Comparison of ENCODE assay signal across 8 cellular contexts in the genomic region with DNA sequence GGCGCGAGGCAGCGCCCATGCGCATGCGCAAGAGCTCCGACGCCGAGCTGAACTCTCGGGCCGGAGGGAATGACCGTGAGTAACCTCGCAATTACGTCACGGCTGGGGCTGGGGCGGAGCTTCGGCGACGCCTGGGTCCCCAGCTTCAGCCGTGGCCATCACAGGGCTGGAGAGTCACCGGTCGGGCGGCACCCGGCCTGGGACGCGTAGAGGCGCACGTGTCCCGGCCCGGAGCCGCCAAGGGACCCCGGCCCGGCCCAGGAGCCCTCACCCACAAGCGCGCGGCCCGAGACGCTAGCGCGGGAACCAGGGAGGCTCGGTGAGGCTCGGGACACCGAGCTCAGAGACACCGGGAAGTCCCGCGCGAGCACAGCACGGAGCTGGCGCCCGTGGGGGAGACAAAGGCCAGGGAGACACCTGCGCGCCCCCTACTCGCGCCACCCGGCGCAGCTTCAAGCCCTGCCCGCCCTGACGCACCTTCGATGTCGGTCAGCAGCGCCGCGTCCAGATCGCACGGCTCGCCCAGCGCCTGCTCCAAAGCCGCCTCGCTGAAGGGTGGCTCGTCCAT. TPM values are rescaled to one million over a fixed set of nuclear protein-coding genes. Genes with fewer than 3 reads are reported as not detected.
DNase-seq lines count a peak whose midpoint lies in the region; ATAC-seq and TF ChIP-seq lines count a peak whose summit lies in the region.

No MANE protein-coding gene starts in this region.

- in situ Hi-C loops in ACHN (cut with HindIII; ENCODE audit: low pct_ligation_motif_present, low pct_unique_long_range_greater_than_20kb, low sequenced_read_pairs), result no loop called here
- in situ Hi-C loops in T47D (cut with HindIII; ENCODE audit: low pct_unique_long_range_greater_than_20kb, low sequenced_read_pairs), result no loop called here

- no peak for TF ChIP-seq CTCF in VCaP (conservative IDR thresholded peaks at IDR 0.05)

- ATAC-seq in GM18870 (IDR thresholded peaks at IDR 0.05; ENCODE audit: unreplicated experiment), result peak; percentile 41
- peak; percentile 47 for ATAC-seq in HG03103 (IDR thresholded peaks at IDR 0.05; ENCODE audit: low read depth, unreplicated experiment)

- H3K4me3 ChIP-seq in iPS-18c (ENCODE audit: insufficient read depth, low read depth, low read length), result peak overlapping the region; percentile 93
- peak overlapping the region; percentile 99 for H3K4me3 ChIP-seq in skeletal muscle satellite cell (ENCODE audit: low read length)

- peak; percentile 98 for DNase-seq in ACHN
- peak; percentile 94 for DNase-seq in NCI-H2171 (lab: John Stamatoyannopoulos, UW)
- DNase-seq in T47D (ENCODE audit: low read depth in 1 of 2, low spot score in 1 of 2), result peak; percentile 75 to 96

- H3K27ac ChIP-seq in VCaP, result peak overlapping the region; percentile 96

- no peaks in the 10 kb centered on the region for H3K36me3 ChIP-seq in skeletal muscle satellite cell (ENCODE audit: insufficient read depth, low read length)

- H3K4me2 ChIP-seq in skeletal muscle satellite cell (ENCODE audit: low read length), result peak overlapping the region; percentile 99

- H3K27me3 ChIP-seq in skeletal muscle satellite cell (ENCODE audit: control insufficient read depth, insufficient read depth, low read length), result no peaks in the 10 kb centered on the region

- peak overlapping the region; percentile 96 for H3K9ac ChIP-seq in skeletal muscle satellite cell (ENCODE audit: low read depth, low read length)

- H3K9me3 ChIP-seq in iPS-18c (ENCODE audit: control insufficient read depth, insufficient read depth, low read length) (no peaks in the 10 kb centered on the region), skeletal muscle satellite cell (replicated peaks; ENCODE audit: low read length) (no peaks in the 10 kb centered on the region)

- peaks cover 54% of the 10 kb centered on the region for H3K4me1 ChIP-seq in skeletal muscle satellite cell (ENCODE audit: control insufficient read depth, insufficient read depth, low read length)

RNA-seq across cellular contexts. Expression of a gene that starts 0.5 kb away (rescaled TPM):
- total RNA-seq in skeletal muscle satellite cell (2012; rRNA removed), result 76.9 and 114 TPM in 2 replicates

Comparison
In these comparisons a context has a peak if more than half of its experiments do, and no peak if none do; other contexts are left out.
1. Peak in every context shown above with its lines: DNase-seq, ATAC-seq, H3K4me3 ChIP-seq and H3K27ac ChIP-seq.